ENCODE assay signal across 23 cellular contexts in the genomic region with DNA sequence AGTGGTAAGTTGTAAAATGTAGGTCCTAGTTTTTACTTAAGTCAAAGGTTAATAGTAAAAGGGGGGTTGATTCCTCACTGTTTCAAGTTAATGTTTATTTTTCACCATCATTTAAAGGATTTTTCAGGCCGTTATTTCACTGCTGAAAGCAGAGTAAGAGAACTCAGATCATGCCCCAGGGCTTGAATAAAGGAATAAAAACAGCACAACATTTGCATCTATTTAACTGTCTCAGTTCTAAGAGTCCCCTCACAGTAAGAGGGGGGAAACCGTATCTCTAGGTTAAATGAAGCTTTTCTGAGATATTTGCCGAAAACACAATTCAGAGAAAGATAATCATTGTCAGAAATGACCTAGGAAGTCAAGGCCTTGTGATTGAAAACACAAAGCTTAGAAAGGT.
"Had no signal": no experiment of that assay in that cellular context is flagged by ENCODE, and none has a peak within 500 bp of the region (broad histone marks: within the 10 kb centered on the region; RNA-seq: fewer than 3 reads in every experiment).

No MANE protein-coding gene starts in this region.

- DNase-seq: activated CD4-positive, alpha-beta memory T cell treated with anti-CD3 and anti-CD28 coated beads, Interleukin-2, amount 10 ng/mL, durations not matched to agents 7 days and 5 days; activated CD4-positive, alpha-beta T cell treated with anti-CD3 and anti-CD28 coated beads for 48 hours; activated CD4-positive, CD25-positive, alpha-beta regulatory T cell; activated CD8-positive, alpha-beta memory T cell treated with anti-CD3 and anti-CD28 coated beads, Interleukin-2, amount 10 ng/mL, durations not matched to agents 7 days and 5 days; activated naive CD4-positive, alpha-beta T cell treated with Interleukin-2 at 50 U/mL for 16 hours; body of pancreas; central memory CD4-positive, alpha-beta T cell; erythroblast; foreskin melanocyte; kidney; left lung; naive B cell; stimulated activated CD4-positive, alpha-beta T cell treated with anti-CD3 and anti-CD28 coated beads, Interleukin-12 subunit alpha, Interleukin-12 subunit beta, amount 100 ng/mL, for 4 hours; stimulated activated CD4-positive, alpha-beta T cell treated with anti-CD3 and anti-CD28 coated beads, Interleukin-1b, Interleukin-23, amount 100 ng/mL, for 48 hours; stimulated activated CD8-positive, alpha-beta memory T cell treated with anti-CD3 and anti-CD28 coated beads, Interleukin-4, amount 100 ng/mL, for 48 hours; stimulated activated naive CD4-positive, alpha-beta T cell treated with Interleukin-2 at 50 U/mL for 16 hours; tibial artery; uterus had no signal

- H3K36me3 Mint-ChIP-seq: activated CD8-positive, alpha-beta memory T cell treated with anti-CD3 and anti-CD28 coated beads, Interleukin-2, amount 10 ng/mL, durations not matched to agents 7 days and 5 days; naive B cell had no signal

- H3K27me3 Mint-ChIP-seq: activated CD4-positive, alpha-beta memory T cell treated with anti-CD3 and anti-CD28 coated beads, Interleukin-2, amount 10 ng/mL, durations not matched to agents 7 days and 5 days; naive B cell had no signal

- H3K27ac ChIP-seq: body of pancreas, left lung, tibial artery, uterus had no signal

- H3K4me1 Mint-ChIP-seq: activated CD4-positive, alpha-beta memory T cell treated with anti-CD3 and anti-CD28 coated beads, Interleukin-2, amount 10 ng/mL, durations not matched to agents 7 days and 5 days; activated CD8-positive, alpha-beta memory T cell treated with anti-CD3 and anti-CD28 coated beads, Interleukin-2, amount 10 ng/mL, durations not matched to agents 7 days and 5 days; naive B cell had no signal

- H3K4me1 ChIP-seq: body of pancreas, left lung, uterus had no signal

- H3K27ac Mint-ChIP-seq: activated CD4-positive, alpha-beta memory T cell treated with anti-CD3 and anti-CD28 coated beads, Interleukin-2, amount 10 ng/mL, durations not matched to agents 7 days and 5 days; activated CD8-positive, alpha-beta memory T cell treated with anti-CD3 and anti-CD28 coated beads, Interleukin-2, amount 10 ng/mL, durations not matched to agents 7 days and 5 days; activated T-helper 2 cell treated with anti-CD3 and anti-CD28 coated beads, Interferon-gamma antibody, Interleukin-2, Interleukin-4, amounts not matched to agents 10 μg/mL and 5 μg/mL and 100 μg/mL, durations not matched to agents 14 hours and 24 hours and 36 hours; naive B cell; T-helper 2 cell treated with Interferon-gamma antibody and Interleukin-4, amounts not matched to agents 5 μg/mL and 100 μg/mL, for 36 hours had no signal

- H3K27me3 ChIP-seq: body of pancreas, left lung, tibial artery, uterus had no signal

- H3K36me3 ChIP-seq: left lung, tibial artery, uterus had no signal

- FAIRE-seq: colon, endometrium, kidney, TTC549 had no signal

- H3K9me3 ChIP-seq: tibial artery, uterus had no signal

- H3K4me3 Mint-ChIP-seq: activated CD4-positive, alpha-beta memory T cell treated with anti-CD3 and anti-CD28 coated beads, Interleukin-2, amount 10 ng/mL, durations not matched to agents 7 days and 5 days; activated CD8-positive, alpha-beta memory T cell treated with anti-CD3 and anti-CD28 coated beads, Interleukin-2, amount 10 ng/mL, durations not matched to agents 7 days and 5 days; naive B cell; T-helper 2 cell treated with Interferon-gamma antibody and Interleukin-4, amounts not matched to agents 5 μg/mL and 100 μg/mL, for 36 hours had no signal

- ATAC-seq: activated CD8-positive, alpha-beta memory T cell treated with anti-CD3 and anti-CD28 coated beads, Interleukin-2, amount 10 ng/mL, durations not matched to agents 7 days and 5 days; body of pancreas had no signal

- H3K4me3 ChIP-seq: body of pancreas, left lung, tibial artery, uterus had no signal
